In genomic region chr11:117866526-117866925, GRCh38 we compare ENCODE assay signal across 20 cellular contexts. TPM values are rescaled to one million over a fixed set of nuclear protein-coding genes. Genes with fewer than 3 reads are reported as not detected.
DNase-seq lines count a peak whose midpoint lies in the region; ATAC-seq and TF ChIP-seq lines count a peak whose summit lies in the region.
"Had no signal": no experiment of that assay in that cellular context is flagged by ENCODE, and none has a peak within 500 bp of the region (broad histone marks: within the 10 kb centered on the region; RNA-seq: fewer than 3 reads in every experiment).

No MANE protein-coding gene starts in this region.

- intact Hi-C loops in head of caudate nucleus (cut with DNase I) (no loop called here), testis (cut with DNase I; ENCODE audit: low total_unique reads) (no loop called here)

- peak overlapping the region; percentile 68 to 85 for H3K27ac ChIP-seq in testis
- H3K27ac ChIP-seq: BLaER1, SJCRH30 had no signal

- H3K4me1 ChIP-seq in testis: peaks cover 72% of the 10 kb centered on the region

- H3K9me3 ChIP-seq in testis: no peaks in the 10 kb centered on the region
- H3K9me3 ChIP-seq: BLaER1, SJCRH30 had no signal

- H3K27me3 ChIP-seq in testis: no peaks in the 10 kb centered on the region
- no peaks in the 10 kb centered on the region; the same call in 1 of the 2 replicates for H3K27me3 ChIP-seq in H7 (ENCODE audit: control insufficient read depth, insufficient read depth, low read length)
- H3K27me3 ChIP-seq: BLaER1, SJCRH30 had no signal

- no peak for TF ChIP-seq POLR2A in testis (IDR thresholded peaks at IDR 0.05)

- peak in 34 of 58 donors; percentile 32 to 80 (median 60) for DNase-seq in anterior cingulate cortex (lab: John Stamatoyannopoulos, UW)
- DNase-seq in head of caudate nucleus: peak in 34 of 42 donors; percentile 34 to 87 (median 52)
- peak; percentile 56 for DNase-seq in occipital lobe (lab: John Stamatoyannopoulos, UW)
- DNase-seq in testis: no peak
- DNase-seq in NCI-H2227 treated with DMSO at 0.1 percent for 48 hours (lab: John Stamatoyannopoulos, UW): no peak
- DNase-seq in H7: no peak
- DNase-seq: DMS 273 treated with DMSO at 0.1 percent for 48 hours; Karpas-422; MM.1S; NCI-H1105; NCI-H1930; NCI-H524; NK-92 treated with Interleukin-12 subunit alpha and Interleukin-12 subunit beta, amount 100 ng/mL, for 24 hours; OCI-M1; RPMI8226; SJCRH30 had no signal

- H3K4me3 ChIP-seq in testis (no peak overlapping the region), H7 (ENCODE audit: insufficient read depth, low read depth, low read length) (no peak overlapping the region)
- H3K4me3 ChIP-seq: BLaER1, SJCRH30 had no signal

- TF ChIP-seq CTCF in testis (IDR thresholded peaks at IDR 0.05): no peak

- ATAC-seq in GM18870 (IDR thresholded peaks at IDR 0.05; ENCODE audit: unreplicated experiment): no peak
- ATAC-seq: HCT116 had no signal

- H3K36me3 ChIP-seq in testis (ENCODE audit: low read depth, missing control alignments): no peaks in the 10 kb centered on the region
- H3K36me3 ChIP-seq in H7 (replicated peaks; ENCODE audit: control insufficient read depth, insufficient read depth, low read length): no peaks in the 10 kb centered on the region
- H3K36me3 ChIP-seq: BLaER1, SJCRH30 had no signal

- WGBS in testis, 2 donors: 41 to 75% methylated on average over 4 to 5 of the region's 5 CpGs

RNA-seq across cellular contexts. Expression of gene FXYD6, which starts 9.9 kb away (rescaled TPM):
- 107 TPM for total RNA-seq in occipital lobe
- total RNA-seq in testis: 100 to 1,000 TPM; 191 to 439 TPM
- polyA plus RNA-seq in testis (ENCODE audit: insufficient read depth, low read depth, low replicate concordance): 186 TPM
- total RNA-seq in H7 (2014; rRNA removed; shearing (Covaris generic)): 17.8 and 32.8 TPM in 2 replicates

RNA-seq across cellular contexts. Expression of gene FXYD2, which starts 42.0 kb away (rescaled TPM):
- total RNA-seq in occipital lobe: 0.62 TPM
- 1 to 10 TPM; 5.3 to 7.6 TPM for total RNA-seq in testis
- polyA plus RNA-seq in testis (ENCODE audit: insufficient read depth, low read depth, low replicate concordance): 8.3 TPM
- total RNA-seq in H7 (2014; rRNA removed; shearing (Covaris generic)): 0.07 and 0.66 TPM in 2 replicates
- total RNA-seq: Daoy had no signal

Comparison
In these comparisons a context has a peak if more than half of its experiments do, and no peak if none do; other contexts are left out.
1. DNase-seq: peak in anterior cingulate cortex (34 of 58), head of caudate nucleus (34 of 42) and occipital lobe (single experiment); none in testis (single experiment), NCI-H2227 treated with DMSO at 0.1 percent for 48 hours (single experiment) and H7 (single experiment).